In the genomic region with DNA sequence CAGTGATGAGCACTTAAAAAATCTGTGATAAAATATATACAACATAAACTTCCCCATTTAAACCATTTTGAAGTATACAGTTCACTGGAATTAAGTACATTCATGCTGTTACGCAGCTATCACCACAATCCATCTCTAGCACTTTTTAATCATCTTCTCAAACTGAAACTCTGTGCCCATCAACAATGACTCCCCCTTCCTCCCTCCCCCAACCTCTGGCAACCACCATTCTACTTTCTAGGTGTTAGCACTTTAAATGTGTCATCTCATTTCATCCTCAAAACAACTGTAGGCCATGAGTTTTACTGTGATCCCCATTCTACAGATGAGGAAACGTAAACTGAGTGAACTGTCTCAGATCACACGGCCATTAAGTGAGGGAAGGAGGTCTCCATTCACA, we compare ENCODE assay signal across 8 cellular contexts. TPM values are rescaled to one million over a fixed set of nuclear protein-coding genes. Genes with fewer than 3 reads are reported as not detected.
"Had no signal": no experiment of that assay in that cellular context is flagged by ENCODE, and none has a peak within 500 bp of the region (broad histone marks: within the 10 kb centered on the region; RNA-seq: fewer than 3 reads in every experiment).

No MANE protein-coding gene starts in this region.

- H3K4me1 ChIP-seq: gastrocnemius medialis had no signal

- H3K36me3 ChIP-seq: colonic mucosa, gastrocnemius medialis, neural progenitor cell, pancreas had no signal

- H3K27ac ChIP-seq: colonic mucosa, gastrocnemius medialis, neural progenitor cell, pancreas had no signal

- DNase-seq: caudate nucleus; colonic mucosa; effector CD4-positive, alpha-beta T cell; gastrocnemius medialis; pancreas; SIG-M5; T-helper 17 cell had no signal

- H3K4me3 ChIP-seq: colonic mucosa, gastrocnemius medialis, neural progenitor cell, pancreas had no signal

- ATAC-seq: gastrocnemius medialis, pancreas, T-helper 17 cell had no signal

- H3K27me3 ChIP-seq: colonic mucosa, gastrocnemius medialis, neural progenitor cell, pancreas had no signal

- H3K9me3 ChIP-seq: colonic mucosa, gastrocnemius medialis, pancreas had no signal

RNA-seq across cellular contexts. Expression of a gene that starts 13.8 kb away (rescaled TPM):
- total RNA-seq: T-helper 17 cell had no signal
